10 cellular contexts compared by ENCODE assay signal in genomic region chr6:75209432-75209723, GRCh38. TPM values are rescaled to one million over a fixed set of nuclear protein-coding genes. Genes with fewer than 3 reads are reported as not detected.
DNase-seq lines count a peak whose midpoint lies in the region; ATAC-seq and TF ChIP-seq lines count a peak whose summit lies in the region.
"Had no signal": no experiment of that assay in that cellular context is flagged by ENCODE, and none has a peak within 500 bp of the region (broad histone marks: within the 10 kb centered on the region; RNA-seq: fewer than 3 reads in every experiment).

No MANE protein-coding gene starts in this region.

- H2AFZ ChIP-seq in MM.1S (ENCODE audit: low read length) = peak overlapping the region; percentile 8; the same call in 1 of the 2 replicates
- H2AFZ ChIP-seq in neural progenitor cell (replicated peaks) = peak overlapping the region; percentile 51

- H3K36me3 ChIP-seq in HEK293 (ENCODE audit: control insufficient read depth in 2 of 2, insufficient read depth in 1 of 2, low read length in 2 of 2) (no peaks in the 10 kb centered on the region), MM.1S (replicated peaks; ENCODE audit: insufficient read depth, low read length) (no peaks in the 10 kb centered on the region), SK-N-MC (ENCODE audit: insufficient read depth, low read length) (no peaks in the 10 kb centered on the region), neural progenitor cell (no peaks in the 10 kb centered on the region), breast epithelium (no peaks in the 10 kb centered on the region)
- H3K36me3 ChIP-seq: HAP-1 had no signal

- no peak overlapping the region for H3K27ac Mint-ChIP-seq in neural progenitor cell
- H3K27ac Mint-ChIP-seq: B cell; CD4-positive, alpha-beta T cell had no signal

- H3K9me3 ChIP-seq in HEK293 (ENCODE audit: control insufficient read depth, insufficient read depth, low read depth, low read length) (no peaks in the 10 kb centered on the region), MM.1S (replicated peaks; ENCODE audit: insufficient read depth, low read length) (no peaks in the 10 kb centered on the region), SK-N-MC (ENCODE audit: low read depth, low read length) (no peaks in the 10 kb centered on the region), neural progenitor cell (ENCODE audit: low read depth) (no peaks in the 10 kb centered on the region), breast epithelium (no peaks in the 10 kb centered on the region)
- H3K9me3 ChIP-seq: HAP-1 had no signal

- H3K9ac ChIP-seq in MM.1S (ENCODE audit: low read length) = no peak overlapping the region
- H3K9ac ChIP-seq in SK-N-MC (ENCODE audit: insufficient read length) = no peak overlapping the region
- no peak overlapping the region for H3K9ac ChIP-seq in neural progenitor cell

- TF ChIP-seq CTCF in HEK293 (tag by site-specific recombination; IDR thresholded peaks at IDR 0.05) (no peak), MM.1S (IDR thresholded peaks at IDR 0.05; ENCODE audit: low read length) (no peak), neural progenitor cell (IDR thresholded peaks at IDR 0.05) (no peak), GM13976 (IDR thresholded peaks at IDR 0.05; ENCODE audit: borderline replicate concordance, control extremely low read depth, extremely low read depth, insufficient read depth, missing control alignments) (no peak), breast epithelium (IDR thresholded peaks at IDR 0.05) (no peak)

- peaks cover 3% of the 10 kb centered on the region for H3K9me3 Mint-ChIP-seq in neural progenitor cell
- H3K9me3 Mint-ChIP-seq: CD4-positive, alpha-beta T cell had no signal

- intact Hi-C loops in breast epithelium (cut with DNase I; ENCODE audit: low total_unique reads) = loop anchor here (5.0 to 10.0 kb wide), 2 partner anchors 1115 to 1347 kb away; no protein-coding TSS in a partner anchor

- H3K4me3 ChIP-seq in HEK293 (ENCODE audit: low read depth, low read length) (no peak overlapping the region), MM.1S (ENCODE audit: low read length) (no peak overlapping the region), SK-N-MC (peak overlapping the region; percentile 74), neural progenitor cell (no peak overlapping the region), breast epithelium (no peak overlapping the region)
- H3K4me3 ChIP-seq: HAP-1 had no signal

- CTCF ChIA-PET in HEK293 (lab: Yijun Ruan, JAX) = interaction anchor here (0.5 to 5.4 kb wide), 99 partner anchors 8 to 1624 kb away, joined by 3 to 106 read pairs (median 5); no protein-coding TSS in a partner anchor

- in situ Hi-C loops in GM13976 (cut with MboI; ENCODE audit: low sequenced_read_pairs, unreplicated experiment) = loop anchor here (25.0 kb wide), 4 partner anchors 622 to 1347 kb away; no protein-coding TSS in a partner anchor

- no peaks in the 10 kb centered on the region for H4K20me1 ChIP-seq in MM.1S (ENCODE audit: insufficient read depth, low read length)
- peaks cover 7% of the 10 kb centered on the region for H4K20me1 ChIP-seq in neural progenitor cell (ENCODE audit: low read depth)

- H3K27ac ChIP-seq in HEK293 (ENCODE audit: extremely low read depth, low read depth, low read length) (no peak overlapping the region), MM.1S (ENCODE audit: low read length) (no peak overlapping the region), SK-N-MC (no peak overlapping the region), neural progenitor cell (no peak overlapping the region), breast epithelium (no peak overlapping the region)

- POLR2A ChIA-PET in HEK293 (lab: Yijun Ruan, JAX) = interaction anchor here (0.6 to 2.0 kb wide), 2 partner anchors 34 to 1879 kb away, joined by 5 to 6 read pairs; partner anchors contain the start of gene COX7A2

- ATAC-seq in HG03460 (IDR thresholded peaks at IDR 0.05; ENCODE audit: unreplicated experiment) = no peak

- H3K79me2 ChIP-seq in MM.1S (ENCODE audit: low read length) (no peaks in the 10 kb centered on the region), neural progenitor cell (ENCODE audit: low read depth) (no peaks in the 10 kb centered on the region)

- peaks cover 46% of the 10 kb centered on the region for H3K27me3 Mint-ChIP-seq in neural progenitor cell (ENCODE audit: insufficient read depth, low read depth)

- H3F3A ChIP-seq in MM.1S (ENCODE audit: insufficient read depth, low read length) (no peaks in the 10 kb centered on the region), neural progenitor cell (ENCODE audit: low read depth) (peaks cover 35% of the 10 kb centered on the region)

- H3K36me3 Mint-ChIP-seq in neural progenitor cell = no peaks in the 10 kb centered on the region

- H3K9me2 ChIP-seq in MM.1S (replicated peaks; ENCODE audit: insufficient read depth, low read length) = no peaks in the 10 kb centered on the region

- no peak overlapping the region for H3K4me3 Mint-ChIP-seq in neural progenitor cell

- DNase-seq in MM.1S = no peak
- DNase-seq in SK-N-MC (ENCODE audit: low read depth, low spot score) = no peak
- DNase-seq in neural progenitor cell (ENCODE audit: low spot score) = no peak
- DNase-seq in GM13976 (ENCODE audit: low spot score) = no peak
- no peak for DNase-seq in breast epithelium (ENCODE audit: low spot score in 2 of 2)

- peaks cover 32% of the 10 kb centered on the region for H3K4me1 Mint-ChIP-seq in neural progenitor cell

- H3K4me2 ChIP-seq in MM.1S (ENCODE audit: low read depth, low read length) = peak overlapping the region; percentile 94; the same call in 1 of the 2 replicates
- peak overlapping the region; percentile 94 for H3K4me2 ChIP-seq in neural progenitor cell

- peaks cover 29% of the 10 kb centered on the region for H3K27me3 ChIP-seq in MM.1S (replicated peaks; ENCODE audit: insufficient read depth, low read length)
- peaks cover 67% of the 10 kb centered on the region for H3K27me3 ChIP-seq in neural progenitor cell
- peaks cover 0 to 22% of the 10 kb centered on the region in 2 donors for H3K27me3 ChIP-seq in breast epithelium

- H3K4me1 ChIP-seq in HEK293 (ENCODE audit: control insufficient read depth, insufficient read depth, low read length) (peaks cover 12% of the 10 kb centered on the region), MM.1S (ENCODE audit: low read length) (peaks cover 4% of the 10 kb centered on the region; the same call in 1 of the 2 replicates), neural progenitor cell (peaks cover 21% of the 10 kb centered on the region), breast epithelium (peaks cover 0 to 4% of the 10 kb centered on the region in 2 donors)

- TF ChIP-seq POLR2A in breast epithelium (IDR thresholded peaks at IDR 0.05) = no peak

TF ChIP-seq in HEK293, 187 proteins besides CTCF, POLR2A, EP300 and RAD21:
- TF ChIP-seq ZNF211 (tag by site-specific recombination; IDR thresholded peaks at IDR 0.05; ENCODE audit: low read depth) = no peak
- TF ChIP-seq SCRT2 (tag by site-specific recombination; IDR thresholded peaks at IDR 0.05) = peak; percentile 55; the same call in 1 of the 2 replicates
- peak; percentile 52; the same call in 1 of the 2 replicates for TF ChIP-seq SCRT1 (tag by site-specific recombination; IDR thresholded peaks at IDR 0.05; ENCODE audit: borderline replicate concordance)
- no peak for TF ChIP-seq SP3 (tag by site-specific recombination; IDR thresholded peaks at IDR 0.05)
- no peak for TF ChIP-seq ZNF776 (tag by site-specific recombination; IDR thresholded peaks at IDR 0.05; ENCODE audit: borderline replicate concordance)

RNA-seq across cellular contexts. Expression of gene COL12A1, which starts 3.5 kb away (rescaled TPM):
- 0.87 and 1.3 TPM in 2 replicates for total RNA-seq in neural progenitor cell (ENCODE audit: low replicate concordance)
- total RNA-seq in breast epithelium = 100 to 1,000 TPM in 2 of 3 donors, 10 to 100 TPM in 1; 90.9 to 441 (median 281) TPM
- total RNA-seq: B cell; CD4-positive, alpha-beta T cell had no signal

RNA-seq across cellular contexts. Expression of gene COX7A2, which starts 34.2 kb away (rescaled TPM):
- total RNA-seq in neural progenitor cell (ENCODE audit: low replicate concordance) = 146 and 330 TPM in 2 replicates
- 100 to 1,000 TPM; 171 to 206 (median 204) TPM for total RNA-seq in breast epithelium

Comparison
In these comparisons a context has a peak if more than half of its experiments do, and no peak if none do; other contexts are left out.
1. RNA of gene COL12A1, which starts 3.5 kb away (total RNA-seq): 90.9 to 441 TPM in breast epithelium; 0.87 to 1.3 TPM in neural progenitor cell; every median in the first group is over 10 times any median in the second.